ENCODE assay signal across 9 cellular contexts in the genomic region with DNA sequence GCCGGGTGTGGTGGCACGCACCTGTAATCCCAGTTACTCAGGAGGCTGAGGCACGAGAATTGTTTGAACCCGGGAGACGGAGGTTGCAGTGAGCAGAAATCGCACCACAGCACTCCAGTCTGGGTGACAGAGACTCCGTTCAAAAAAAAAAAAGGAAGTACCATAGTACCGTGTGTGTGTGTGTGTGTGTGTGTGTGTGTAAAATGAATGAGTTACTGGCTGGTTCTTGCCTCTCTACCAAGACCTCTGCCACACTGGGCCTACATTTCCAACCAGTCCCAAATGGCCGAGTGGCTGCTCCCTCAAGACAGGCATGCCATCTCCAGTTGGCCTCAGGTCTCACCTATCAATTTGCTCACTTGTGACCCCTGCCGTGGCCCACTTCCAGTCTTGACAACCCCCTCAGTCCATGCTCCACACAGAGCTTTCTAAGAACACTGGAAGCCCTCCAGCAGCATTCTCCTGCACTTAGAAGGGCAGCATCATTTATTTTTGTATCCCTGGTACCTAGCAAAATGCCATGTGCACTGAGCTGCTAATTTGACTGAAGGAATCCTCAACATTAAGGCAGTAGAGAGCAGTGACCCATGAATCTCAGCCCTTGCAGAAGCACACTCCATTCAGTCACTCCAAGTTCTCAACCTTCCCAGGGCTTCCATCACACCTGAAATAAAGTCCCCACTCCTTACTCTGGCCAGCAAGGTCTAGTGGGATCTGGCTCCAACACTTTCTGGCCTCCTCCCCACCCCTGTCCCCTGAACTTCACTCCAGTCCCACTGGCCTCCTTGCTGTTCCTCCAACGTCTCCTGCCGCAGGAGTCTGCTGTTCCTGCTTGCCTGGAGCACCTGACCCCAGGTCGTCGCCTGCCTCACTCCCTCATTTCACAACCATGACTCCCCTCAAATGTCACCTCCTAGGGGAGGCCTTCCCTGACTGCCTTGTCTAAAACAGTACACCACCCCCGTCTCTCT. TPM values are rescaled to one million over a fixed set of nuclear protein-coding genes. Genes with fewer than 3 reads are reported as not detected.
A peak's percentile ranks its signal among the peaks of the same experiment; 100 is the strongest.
DNase-seq lines count a peak whose midpoint lies in the region; ATAC-seq and TF ChIP-seq lines count a peak whose summit lies in the region.
"Had no signal": no experiment of that assay in that cellular context is flagged by ENCODE, and none has a peak within 500 bp of the region (broad histone marks: within the 10 kb centered on the region; RNA-seq: fewer than 3 reads in every experiment).

No MANE protein-coding gene starts in this region.

- intact Hi-C loops in OCI-LY7 (cut with micrococcal nuclease; ENCODE audit: unreplicated experiment), result no loop called here
- intact Hi-C loops in dendritic cell treated with granulocyte-macrophage colony-stimulating factor and Interleukin-4, amounts not matched to agents 40 ng/mL and 50 ng/mL, for 4 days (cut with micrococcal nuclease), result no loop called here
- intact Hi-C loops in psoas muscle (cut with DNase I), result loop anchor here in 1 of 2 donors (10.0 kb wide), 1 partner anchor 157 kb away; no protein-coding TSS in a partner anchor

- POLR2A ChIA-PET in OCI-LY7 (lab: Charles Lee), result interaction anchor here (0.5 kb wide), 1 partner anchor 58 kb away, joined by 3 read pairs; no protein-coding TSS in a partner anchor

- H3K9me3 Mint-ChIP-seq in dendritic cell treated with granulocyte-macrophage colony-stimulating factor and Interleukin-4, amounts not matched to agents 40 ng/mL and 50 ng/mL, for 4 days, result no peaks in the 10 kb centered on the region

- H3K4me3 ChIP-seq in DND-41 (ENCODE audit: low read depth in 1 of 2, low read length in 2 of 2) (no peak overlapping the region), OCI-LY7 (ENCODE audit: low read depth, low read length, poor library complexity, severe bottlenecking) (no peak overlapping the region), psoas muscle (no peak overlapping the region)
- H3K4me3 ChIP-seq: cardiac muscle cell had no signal

- ATAC-seq in DND-41 (ENCODE audit: insufficient read depth, low read depth) (no peak; the same call in 2 of the 3 replicates), psoas muscle (no peak)

- no peaks in the 10 kb centered on the region for H3K9me3 ChIP-seq in DND-41 (ENCODE audit: insufficient read depth, low read length, severe bottlenecking)
- no peaks in the 10 kb centered on the region for H3K9me3 ChIP-seq in OCI-LY7 (ENCODE audit: low read length)
- no peaks in the 10 kb centered on the region for H3K9me3 ChIP-seq in psoas muscle

- H3K36me3 ChIP-seq in DND-41 (ENCODE audit: insufficient read depth, low read length) (peaks cover 87% of the 10 kb centered on the region), OCI-LY7 (ENCODE audit: insufficient read depth, low read length) (peaks cover 70% of the 10 kb centered on the region), psoas muscle (ENCODE audit: insufficient read depth in 1 of 2, low read depth in 1 of 2) (peaks cover 7 to 29% of the 10 kb centered on the region in 2 donors)
- H3K36me3 ChIP-seq: cardiac muscle cell had no signal

- BruUV-seq in OCI-LY7 (replicated peaks; lab: Mats Ljungman, UMichigan), result no TSS peak

- H3K27ac ChIP-seq in DND-41 (ENCODE audit: low read length), result peak overlapping the region; percentile 70
- H3K27ac ChIP-seq in OCI-LY7 (ENCODE audit: low read depth, low read length, poor library complexity, severe bottlenecking), result peak overlapping the region; percentile 11
- H3K27ac ChIP-seq in psoas muscle, result peak overlapping the region; percentile 94
- H3K27ac ChIP-seq: cardiac muscle cell had no signal

- peaks cover 91% of the 10 kb centered on the region for H3K79me2 ChIP-seq in DND-41 (ENCODE audit: insufficient read depth, low read length)
- H3K79me2 ChIP-seq in OCI-LY7 (ENCODE audit: insufficient read depth, low read depth, low read length), result no peaks in the 10 kb centered on the region

- DNase-seq in DND-41 (no peak), OCI-LY7 (ENCODE audit: low spot score) (no peak), psoas muscle (no peak), SK-N-DZ (ENCODE audit: low spot score) (no peak), NCI-H1048 (lab: John Stamatoyannopoulos, UW) (no peak), mesenteric fat pad (ENCODE audit: low spot score) (no peak)
- no peak for DNase-seq in stimulated activated naive CD4-positive, alpha-beta T cell treated with Interleukin-2 at 50 U/mL for 16 hours (lab: John Stamatoyannopoulos, UW)

- H3K4me1 Mint-ChIP-seq in dendritic cell treated with granulocyte-macrophage colony-stimulating factor and Interleukin-4, amounts not matched to agents 40 ng/mL and 50 ng/mL, for 4 days (ENCODE audit: low read depth), result peaks cover 66% of the 10 kb centered on the region

- H2AFZ ChIP-seq in DND-41 (ENCODE audit: low read depth, low read length) (no peak overlapping the region), OCI-LY7 (ENCODE audit: low read length) (no peak overlapping the region)

- H3K4me3 Mint-ChIP-seq in dendritic cell treated with granulocyte-macrophage colony-stimulating factor and Interleukin-4, amounts not matched to agents 40 ng/mL and 50 ng/mL, for 4 days, result no peak overlapping the region

- no peaks in the 10 kb centered on the region for H3K27me3 ChIP-seq in DND-41 (ENCODE audit: insufficient read depth, low read length, poor library complexity)
- H3K27me3 ChIP-seq in psoas muscle (ENCODE audit: insufficient read depth in 3 of 3, low read length in 2 of 3), result no peaks in the 10 kb centered on the region
- H3K27me3 ChIP-seq: cardiac muscle cell had no signal

- CTCF ChIA-PET in OCI-LY7 (lab: Charles Lee; ENCODE audit: unreplicated experiment), result no interaction called here

- no peaks in the 10 kb centered on the region for H3K9me2 ChIP-seq in OCI-LY7 (ENCODE audit: insufficient read depth, low read length)

- H3K4me1 ChIP-seq in DND-41 (ENCODE audit: insufficient read depth, low read length) (peaks cover 76% of the 10 kb centered on the region), OCI-LY7 (ENCODE audit: insufficient read depth, low read length, poor library complexity, severe bottlenecking) (peaks cover 40% of the 10 kb centered on the region), psoas muscle (peaks cover 68% of the 10 kb centered on the region)

- H3K9ac ChIP-seq in DND-41 (ENCODE audit: low read depth, low read length), result no peak overlapping the region

- TF ChIP-seq CTCF in DND-41 (IDR thresholded peaks at IDR 0.05; ENCODE audit: borderline replicate concordance, extremely low read depth, low read length, poor library complexity, severe bottlenecking), result no peak
- no peak for TF ChIP-seq CTCF in OCI-LY7 (conservative IDR thresholded peaks at IDR 0.05; ENCODE audit: low read length)
- TF ChIP-seq CTCF in psoas muscle (IDR thresholded peaks at IDR 0.05), result no peak

- H3K27me3 Mint-ChIP-seq in dendritic cell treated with granulocyte-macrophage colony-stimulating factor and Interleukin-4, amounts not matched to agents 40 ng/mL and 50 ng/mL, for 4 days, result no peaks in the 10 kb centered on the region

- peak overlapping the region; percentile 77 for H3K27ac Mint-ChIP-seq in dendritic cell treated with granulocyte-macrophage colony-stimulating factor and Interleukin-4, amounts not matched to agents 40 ng/mL and 50 ng/mL, for 4 days

- peaks cover 81% of the 10 kb centered on the region for H3K36me3 Mint-ChIP-seq in dendritic cell treated with granulocyte-macrophage colony-stimulating factor and Interleukin-4, amounts not matched to agents 40 ng/mL and 50 ng/mL, for 4 days (ENCODE audit: low read depth)

- WGBS in psoas muscle, 3 donors, result 64 to 85% (median 77%) methylated on average over 14 to 15 of the region's 15 CpGs

- no peak overlapping the region for H3K4me2 ChIP-seq in DND-41 (ENCODE audit: insufficient read depth, low read length)
- no peak overlapping the region; the same call in 1 of the 2 replicates for H3K4me2 ChIP-seq in OCI-LY7 (ENCODE audit: low read length)

- H4K20me1 ChIP-seq in DND-41 (ENCODE audit: insufficient read depth, low read length) (peaks cover 32% of the 10 kb centered on the region), OCI-LY7 (ENCODE audit: insufficient read depth, low read length) (no peaks in the 10 kb centered on the region)

RNA-seq across cellular contexts. Expression of a gene that starts 29.9 kb away (rescaled TPM):
- not detected in 2 replicates for total RNA-seq in OCI-LY7 (2014; rRNA removed; shearing (Covaris generic))
- total RNA-seq in OCI-LY7 (2022) (not detected in 2 replicates), psoas muscle (1 to 10 TPM; 3.5 to 8.1 (median 5.0) TPM), mesenteric fat pad (2.3 TPM)
- 10 to 100 TPM in 2 of 3 donors, 1 to 10 TPM in 1; 7.0 to 13.2 (median 11.9) TPM for polyA plus RNA-seq in psoas muscle
- polyA plus RNA-seq in SK-N-DZ (2014; cell fraction: cytosol; rRNA removed), result 6.6 and 10.3 TPM in 2 replicates
- polyA plus RNA-seq in SK-N-DZ (2014; cell fraction: nucleus; rRNA removed), result 1.2 and 1.3 TPM in 2 replicates
- total RNA-seq: cardiac muscle cell had no signal

RNA-seq across cellular contexts. Expression of a gene that starts 55.1 kb away (rescaled TPM):
- 83.2 and 88.8 TPM in 2 replicates for total RNA-seq in OCI-LY7 (2014; rRNA removed; shearing (Covaris generic))
- 64.2 and 71.5 TPM in 2 replicates for total RNA-seq in OCI-LY7 (2022)
- total RNA-seq in psoas muscle, result 10 to 100 TPM; 34.5 to 95.1 (median 76.3) TPM
- 100 to 1,000 TPM in 1 of 3 donors, 10 to 100 TPM in 2; 42.3 to 204 (median 48.2) TPM for polyA plus RNA-seq in psoas muscle
- 78.5 and 86.3 TPM in 2 replicates for polyA plus RNA-seq in SK-N-DZ (2014; cell fraction: cytosol; rRNA removed)
- polyA plus RNA-seq in SK-N-DZ (2014; cell fraction: nucleus; rRNA removed), result 30.3 and 34.7 TPM in 2 replicates
- total RNA-seq in mesenteric fat pad, result 135 TPM

Comparison
In these comparisons a context has a peak if more than half of its experiments do, and no peak if none do; other contexts are left out.
1. H3K27ac ChIP-seq: peak in every context shown above with its lines; median percentile 94 in psoas muscle; 70 in DND-41; 11 in OCI-LY7.